ENCODE assay signal across 8 cellular contexts in genomic region chr5:83711982-83712601, GRCh38. TPM values are rescaled to one million over a fixed set of nuclear protein-coding genes. Genes with fewer than 3 reads are reported as not detected.
DNase-seq lines count a peak whose midpoint lies in the region; ATAC-seq and TF ChIP-seq lines count a peak whose summit lies in the region.
"Had no signal": no experiment of that assay in that cellular context is flagged by ENCODE, and none has a peak within 500 bp of the region (broad histone marks: within the 10 kb centered on the region; RNA-seq: fewer than 3 reads in every experiment).

No MANE protein-coding gene starts in this region.

- H3K79me2 ChIP-seq in osteoblast (ENCODE audit: insufficient read depth, low read length) = peaks cover 6% of the 10 kb centered on the region

- H3K36me3 ChIP-seq in osteoblast (ENCODE audit: insufficient read depth, low read length) = peaks cover 3% of the 10 kb centered on the region

- no peak overlapping the region for H3K4me3 ChIP-seq in osteoblast (ENCODE audit: insufficient read depth, low read length)

- peaks cover 13% of the 10 kb centered on the region for H3K4me1 ChIP-seq in osteoblast (ENCODE audit: insufficient read depth, low read length)

- H3K4me2 ChIP-seq in osteoblast (ENCODE audit: insufficient read depth, low read length) = no peak overlapping the region

- H2AFZ ChIP-seq in osteoblast (ENCODE audit: low read length) = no peak overlapping the region

- H3K4me3 Mint-ChIP-seq in endothelial cell (ENCODE audit: unreplicated experiment) = no peak overlapping the region

- no peaks in the 10 kb centered on the region for H4K20me1 ChIP-seq in osteoblast (ENCODE audit: insufficient read depth, low read length)

- H3K9me3 ChIP-seq in osteoblast (ENCODE audit: low read depth, low read length) = no peaks in the 10 kb centered on the region

- no peak overlapping the region for H3K27ac ChIP-seq in osteoblast (ENCODE audit: low read depth, low read length)

- H3K9me3 Mint-ChIP-seq in endothelial cell (ENCODE audit: unreplicated experiment) = no peaks in the 10 kb centered on the region

- H3K27me3 Mint-ChIP-seq in endothelial cell (ENCODE audit: unreplicated experiment) = peaks cover 2% of the 10 kb centered on the region

- H3K27me3 ChIP-seq in osteoblast (ENCODE audit: insufficient read depth, low read length) = no peaks in the 10 kb centered on the region

- peak; percentile 87 for ATAC-seq in GM18861 (IDR thresholded peaks at IDR 0.05; ENCODE audit: unreplicated experiment)
- peak; percentile 62 for ATAC-seq in HG03097 (IDR thresholded peaks at IDR 0.05; ENCODE audit: low FRiP score, unreplicated experiment)

- H3K27ac Mint-ChIP-seq in endothelial cell (ENCODE audit: unreplicated experiment) = no peak overlapping the region

- H3K4me1 Mint-ChIP-seq in endothelial cell (ENCODE audit: unreplicated experiment) = peaks cover 4% of the 10 kb centered on the region

- peak; percentile 30 for DNase-seq in DMS114 treated with DMSO at 0.1 percent for 48 hours (lab: John Stamatoyannopoulos, UW; ENCODE audit: unreplicated experiment)
- peak; percentile 63 for DNase-seq in RKO (ENCODE audit: low spot score)
- peak; percentile 60 for DNase-seq in endothelial cell (ENCODE audit: low spot score)
- DNase-seq in osteoblast (ENCODE audit: insufficient read length, low spot score, missing footprints) = no peak
- DNase-seq in HuH-7.5 (ENCODE audit: low spot score) = no peak

- TF ChIP-seq CTCF in endothelial cell (IDR thresholded peaks at IDR 0.05; ENCODE audit: unreplicated experiment) (peak; percentile 94), osteoblast (IDR thresholded peaks at IDR 0.05; ENCODE audit: extremely low read depth, low read depth, low read length) (peak; percentile 65)

- no peaks in the 10 kb centered on the region for H3K36me3 Mint-ChIP-seq in endothelial cell (ENCODE audit: low read depth, unreplicated experiment)

RNA-seq across cellular contexts. Expression of gene HAPLN1, which starts 8.6 kb away (rescaled TPM):
- 42.1 TPM for total RNA-seq in endothelial cell (ENCODE audit: unreplicated experiment)
- 18.8 and 36.5 TPM in 2 replicates for total RNA-seq in osteoblast
- total RNA-seq: activated CD8-positive, alpha-beta memory T cell treated with anti-CD3 and anti-CD28 coated beads for 36 hours had no signal

Comparison
In these comparisons a context has a peak if more than half of its experiments do, and no peak if none do; other contexts are left out.
1. DNase-seq: peak in DMS114 treated with DMSO at 0.1 percent for 48 hours (single experiment), RKO (single experiment) and endothelial cell (single experiment); none in osteoblast (single experiment) and HuH-7.5 (single experiment).